22 cellular contexts compared by ENCODE assay signal in the genomic region with DNA sequence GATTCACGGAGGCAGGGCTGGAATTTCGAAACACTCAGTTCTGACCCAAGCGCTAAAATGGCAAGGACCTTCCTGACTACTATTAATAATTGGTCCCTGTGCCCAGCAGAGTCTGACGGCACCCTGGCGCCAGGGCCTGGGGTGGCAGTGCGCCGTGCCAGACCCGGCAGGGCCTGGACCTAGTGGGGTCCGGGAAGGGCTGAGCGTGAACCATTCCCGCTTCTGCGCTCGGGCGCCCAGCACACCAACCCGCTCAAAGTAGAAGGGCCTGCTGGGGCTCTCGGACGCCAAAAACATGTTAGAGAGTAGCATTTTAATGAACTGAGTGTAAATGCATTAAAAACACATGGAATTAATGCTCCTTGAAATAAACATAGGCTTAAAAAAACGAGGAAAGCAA.
"Had no signal": no experiment of that assay in that cellular context is flagged by ENCODE, and none has a peak within 500 bp of the region (broad histone marks: within the 10 kb centered on the region; RNA-seq: fewer than 3 reads in every experiment).

No MANE protein-coding gene starts in this region.

- H3K4me3 ChIP-seq: colonic mucosa, coronary artery, dorsolateral prefrontal cortex, esophagus muscularis mucosa, esophagus squamous epithelium, gastrocnemius medialis, gastroesophageal sphincter, heart left ventricle, heart right ventricle had no signal

- DNase-seq: colonic mucosa; cortex of kidney; dermis blood vessel endothelial cell; dorsolateral prefrontal cortex; effector CD4-positive, alpha-beta T cell; effector CD8-positive, alpha-beta T cell; effector memory CD4-positive, alpha-beta T cell; effector memory CD8-positive, alpha-beta T cell; endodermal cell; erythroblast; esophagus squamous epithelium; foreskin fibroblast; foreskin keratinocyte; foreskin melanocyte; gastrocnemius medialis; glutamatergic neuron; head of caudate nucleus; heart left ventricle; heart right ventricle had no signal

- H3K27me3 ChIP-seq: colonic mucosa, dorsolateral prefrontal cortex, esophagus muscularis mucosa, esophagus squamous epithelium, foreskin keratinocyte, gastrocnemius medialis, gastroesophageal sphincter, heart left ventricle, heart right ventricle had no signal

- H3K36me3 ChIP-seq: colonic mucosa, esophagus muscularis mucosa, esophagus squamous epithelium, gastrocnemius medialis, gastroesophageal sphincter, heart left ventricle, heart right ventricle had no signal
